In genomic region chr3:41447701-41448100, GRCh38 we compare ENCODE assay signal across 34 cellular contexts.
"Had no signal": no experiment of that assay in that cellular context is flagged by ENCODE, and none has a peak within 500 bp of the region (broad histone marks: within the 10 kb centered on the region; RNA-seq: fewer than 3 reads in every experiment).

No MANE protein-coding gene starts in this region.

- H3K27ac ChIP-seq: KMS-11 had no signal

- H3K4me2 ChIP-seq: KMS-11 had no signal

- H3K36me3 ChIP-seq: MG63 had no signal

- H3K27me3 ChIP-seq: MG63 had no signal

- DNase-seq: Karpas-422, Kasumi-1, MG63, MM.1S, MV-4-11, NCI-H1048, NCI-H1092, NCI-H1092 treated with DMSO at 0.1 percent for 48 hours, NCI-H1105, NCI-H1105 treated with DMSO at 0.1 percent for 48 hours, NCI-H1417, NCI-H1417 treated with DMSO at 0.1 percent for 48 hours, NCI-H1436, NCI-H1436 treated with DMSO at 0.1 percent for 48 hours, NCI-H146, NCI-H1694, NCI-H1694 treated with DMSO at 0.1 percent for 48 hours, NCI-H187, NCI-H187 treated with DMSO at 0.1 percent for 48 hours, NCI-H1930, NCI-H2029, NCI-H2029 treated with DMSO at 0.1 percent for 48 hours, NCI-H2081, NCI-H2107, NCI-H2171, NCI-H2171 treated with DMSO at 0.1 percent for 48 hours, NCI-H2227 treated with DMSO at 0.1 percent for 48 hours, NCI-H226, NCI-H345, NCI-H446 treated with DMSO at 0.1 percent for 48 hours, NCI-H510A, NCI-H510A treated with DMSO at 0.1 percent for 48 hours, NCI-H524 had no signal

- H3K9ac ChIP-seq: KMS-11 had no signal

- H3K4me3 ChIP-seq: MG63 had no signal

- H3K9me3 ChIP-seq: MG63 had no signal
